32 cellular contexts compared by ENCODE assay signal in genomic region chr12:70398002-70398401, GRCh38.
"Had no signal": no experiment of that assay in that cellular context is flagged by ENCODE, and none has a peak within 500 bp of the region (broad histone marks: within the 10 kb centered on the region; RNA-seq: fewer than 3 reads in every experiment).

No MANE protein-coding gene starts in this region.

- H3K4me3 ChIP-seq: adrenal gland, body of pancreas, breast epithelium had no signal

- H3K27ac ChIP-seq: adrenal gland, body of pancreas, brain microvascular endothelial cell, breast epithelium, VCaP had no signal

- H3K27me3 ChIP-seq: adrenal gland, body of pancreas, brain microvascular endothelial cell, breast epithelium had no signal

- ATAC-seq: activated CD8-positive, alpha-beta T cell treated with anti-CD3 and anti-CD28 coated beads for 36 hours; activated naive CD4-positive, alpha-beta T cell treated with anti-CD3 and anti-CD28 coated beads, Interleukin-2, amount 50 U/mL, for 72 hours; activated T-cell treated with anti-CD3 and anti-CD28 coated beads, Interleukin-2, amount 50 U/mL, for 4 hours; activated T-cell treated with anti-CD3 and anti-CD28 coated beads, Interleukin-2, amount 50 U/mL, for 72 hours; activated T-helper 17 cell treated with anti-CD3 and anti-CD28 coated beads, Interleukin-2, amount 50 U/mL, for 72 hours; body of pancreas had no signal

- DNase-seq: activated B cell treated with CpG ODN at 0.5 μM for 24 hours; activated CD4-positive, alpha-beta memory T cell treated with anti-CD3 and anti-CD28 coated beads for 36 hours; activated CD4-positive, alpha-beta T cell treated with anti-CD3 and anti-CD28 coated beads for 4 hours; activated CD4-positive, alpha-beta T cell treated with anti-CD3 and anti-CD28 coated beads, Interleukin-2, amount 10 ng/mL, durations not matched to agents 24 days and 14 days; activated CD4-positive, alpha-beta T cell treated with anti-CD3 and anti-CD28 coated beads, Interleukin-2, amount 50 U/mL, for 1 hour; activated CD4-positive, alpha-beta T cell treated with anti-CD3 and anti-CD28 coated beads, Interleukin-2, amount 50 U/mL, for 4 hours; activated CD4-positive, CD25-positive, alpha-beta regulatory T cell treated with anti-CD3 and anti-CD28 coated beads, Interleukin-2, amount 50 U/mL, for 72 hours; activated CD8-positive, alpha-beta memory T cell treated with anti-CD3 and anti-CD28 coated beads, Interleukin-2, amount 50 U/mL, for 4 hours; activated CD8-positive, alpha-beta T cell treated with anti-CD3 and anti-CD28 coated beads for 36 hours; activated effector memory CD4-positive, alpha-beta T cell treated with anti-CD3 and anti-CD28 coated beads, Interleukin-2, amount 50 U/mL, for 16 hours; activated gamma-delta T cell treated with Interleukin-2 at 50 U/mL for 16 hours; activated naive CD4-positive, alpha-beta T cell; activated naive CD4-positive, alpha-beta T cell treated with anti-CD3 and anti-CD28 coated beads for 36 hours; activated naive CD4-positive, alpha-beta T cell treated with anti-CD3 and anti-CD28 coated beads, Interleukin-2, amount 50 U/mL, for 16 hours; activated naive CD8-positive, alpha-beta T cell treated with anti-CD3 and anti-CD28 coated beads for 36 hours; activated T-cell treated with anti-CD3 and anti-CD28 coated beads for 4 hours; activated T-cell treated with anti-CD3 and anti-CD28 coated beads, Interleukin-2, amount 50 U/mL, for 1 hour; activated T-cell treated with anti-CD3 and anti-CD28 coated beads, Interleukin-2, amount 50 U/mL, for 4 hours; activated T-cell treated with anti-CD3 and anti-CD28 coated beads, Interleukin-2, amount 50 U/mL, for 72 hours; adrenal gland; amniotic stem cell; aorta; body of pancreas; brain microvascular endothelial cell; central memory CD4-positive, alpha-beta T cell; T-helper 1 cell; T-helper 2 cell; T-helper 9 cell had no signal
